Comparison of ENCODE assay signal across 19 cellular contexts in the genomic region with DNA sequence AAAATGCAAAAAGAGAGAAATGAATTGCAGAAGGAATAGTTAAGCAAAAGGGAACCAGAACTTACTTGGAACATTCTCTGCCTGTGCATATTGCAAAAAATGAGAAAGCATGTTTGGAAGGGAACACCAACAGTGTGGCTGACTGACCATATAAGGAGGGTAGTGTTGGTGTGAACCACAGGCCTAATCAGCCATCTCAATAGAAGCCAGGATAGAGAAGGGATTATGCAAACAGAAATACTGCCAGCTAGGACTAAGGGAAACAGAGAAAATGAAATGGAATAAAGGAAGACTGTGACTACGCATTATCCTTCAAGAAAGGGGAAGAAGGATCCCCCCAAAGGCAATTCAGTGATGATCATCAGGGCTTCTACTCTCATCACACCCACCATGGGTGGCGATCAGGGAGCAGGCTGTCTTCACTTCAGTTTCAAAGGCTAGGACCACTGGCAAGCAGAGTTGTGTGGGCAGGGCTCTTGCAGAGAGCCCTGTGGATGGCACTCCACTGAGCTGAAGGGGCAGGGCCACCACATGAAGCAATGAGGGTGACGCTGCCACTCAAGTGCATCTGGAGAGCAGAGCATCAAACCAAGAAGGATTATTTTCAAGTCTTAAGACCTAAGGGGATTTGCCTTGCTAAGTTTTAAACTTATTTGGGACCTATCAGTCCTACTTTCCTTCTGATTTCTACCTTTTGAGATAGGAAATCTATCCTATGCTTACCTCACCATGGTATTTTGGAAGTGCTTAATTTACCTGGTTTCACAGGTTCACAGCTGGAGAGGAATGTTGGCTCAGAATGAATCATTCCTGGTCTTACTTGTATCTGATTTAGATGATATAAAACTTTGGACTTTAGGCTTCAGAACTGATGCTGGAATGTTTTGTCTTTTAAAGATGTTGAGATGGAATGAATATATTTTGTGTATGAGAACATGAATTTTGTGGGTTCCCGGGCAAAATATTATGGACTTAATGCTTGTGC.
A peak's percentile ranks its signal among the peaks of the same experiment; 100 is the strongest.
DNase-seq lines count a peak whose midpoint lies in the region; ATAC-seq, FAIRE-seq and TF ChIP-seq lines count a peak whose summit lies in the region.
"Had no signal": no experiment of that assay in that cellular context is flagged by ENCODE, and none has a peak within 500 bp of the region (broad histone marks: within the 10 kb centered on the region; RNA-seq: fewer than 3 reads in every experiment).

No MANE protein-coding gene starts in this region.

- H3K27ac ChIP-seq in left ventricle myocardium inferior (replicated peaks) (peak overlapping the region; percentile 47), stomach (peak overlapping the region in 4 of 5 donors; percentile 39 to 56 (median 53)), RWPE1 (no peak overlapping the region)
- H3K27ac ChIP-seq: body of pancreas, uterus had no signal

- TF ChIP-seq POLR2A in stomach (IDR thresholded peaks at IDR 0.05) = no peak

- TF ChIP-seq EP300 in stomach (IDR thresholded peaks at IDR 0.05) = no peak

- intact Hi-C loops in left ventricle myocardium inferior (cut with micrococcal nuclease) = no loop called here
- intact Hi-C loops in stomach (cut with DNase I; ENCODE audit: low total_unique reads) = no loop called here

- TF ChIP-seq CTCF in bronchial epithelial cell (IDR thresholded peaks at IDR 0.05; ENCODE audit: insufficient read depth, low read length, severe bottlenecking) (no peak), left ventricle myocardium inferior (IDR thresholded peaks at IDR 0.05; ENCODE audit: borderline replicate concordance) (no peak), stomach (IDR thresholded peaks at IDR 0.05) (no peak), RWPE1 (conservative IDR thresholded peaks at IDR 0.05; ENCODE audit: low read depth) (no peak)

- H3K36me3 ChIP-seq in HAP-1 (replicated peaks) (no peaks in the 10 kb centered on the region), bronchial epithelial cell (ENCODE audit: control insufficient read depth, insufficient read depth, low read length) (no peaks in the 10 kb centered on the region), left ventricle myocardium inferior (peaks cover 13% of the 10 kb centered on the region), stomach (peaks cover 0 to 5% (median 0%) of the 10 kb centered on the region in 4 donors)
- H3K36me3 ChIP-seq: BE2C, uterus had no signal

- ATAC-seq in GM19035 (IDR thresholded peaks at IDR 0.05; ENCODE audit: unreplicated experiment) = no peak
- ATAC-seq: body of pancreas had no signal

- no peaks in the 10 kb centered on the region for H3K27me3 ChIP-seq in HAP-1 (ENCODE audit: low read depth)
- H3K27me3 ChIP-seq in bronchial epithelial cell (ENCODE audit: control insufficient read depth, insufficient read depth, low read length) = no peaks in the 10 kb centered on the region
- no peaks in the 10 kb centered on the region for H3K27me3 ChIP-seq in left ventricle myocardium inferior (ENCODE audit: low read depth)
- no peaks in the 10 kb centered on the region for H3K27me3 ChIP-seq in stomach
- H3K27me3 ChIP-seq: BE2C, body of pancreas, uterus had no signal

- H3K9me3 ChIP-seq in HAP-1 (no peaks in the 10 kb centered on the region), left ventricle myocardium inferior (replicated peaks) (no peaks in the 10 kb centered on the region), stomach (no peaks in the 10 kb centered on the region)
- H3K9me3 ChIP-seq: BE2C, body of pancreas, uterus had no signal

- DNase-seq in HAP-1 (ENCODE audit: low spot score in 2 of 2) (peak; percentile 40 to 73), bronchial epithelial cell (ENCODE audit: low read depth) (peak; percentile 39), left ventricle myocardium inferior (no peak), stomach (no peak), RWPE1 (ENCODE audit: low spot score) (no peak), NCI-H146 (lab: John Stamatoyannopoulos, UW) (no peak)
- DNase-seq in stimulated activated CD4-positive, alpha-beta T cell treated with anti-CD3 and anti-CD28 coated beads, Interleukin-4, amount 100 ng/mL, for 4 hours = no peak
- DNase-seq: activated CD4-positive, alpha-beta T cell treated with anti-CD3 and anti-CD28 coated beads, Interleukin-2, amount 50 U/mL, for 4 hours; activated effector memory CD4-positive, alpha-beta T cell treated with Interleukin-2 at 50 U/mL for 16 hours; BE2C; hypothalamus; NCI-H187; NCI-H748 treated with DMSO at 0.1 percent for 48 hours; occipital lobe; T1000; uterus had no signal

- FAIRE-seq in bronchial epithelial cell (lab: Jason Lieb, UNC) = no peak
- FAIRE-seq: GM12892 had no signal

- H3K4me1 ChIP-seq in HAP-1 (peaks cover 40% of the 10 kb centered on the region), left ventricle myocardium inferior (peaks cover 27% of the 10 kb centered on the region), stomach (peaks cover 0 to 34% (median 22%) of the 10 kb centered on the region in 4 donors)
- H3K4me1 ChIP-seq: BE2C, uterus had no signal

- H3K4me3 ChIP-seq in HAP-1 (no peak overlapping the region), bronchial epithelial cell (ENCODE audit: low read depth, low read length) (no peak overlapping the region), left ventricle myocardium inferior (no peak overlapping the region), stomach (no peak overlapping the region)
- H3K4me3 ChIP-seq: body of pancreas, uterus had no signal

- WGBS in stomach, 5 donors = 77 to 93% (median 80%) methylated on average over 4 of the region's 4 CpGs

- CTCF ChIA-PET in RWPE1 (lab: Yijun Ruan, JAX) = interaction anchor here (0.6 kb wide), 1 partner anchor 150 kb away, joined by 7 read pairs; no protein-coding TSS in a partner anchor

- in situ Hi-C loops in HAP-1 (cut with MboI; ENCODE audit: low sequenced_read_pairs) = no loop called here

- POLR2A ChIA-PET in RWPE1 (lab: Yijun Ruan, JAX; ENCODE audit: low non-redundant PET) = no interaction called here

Comparison
In these comparisons a context has a peak if more than half of its experiments do, and no peak if none do; other contexts are left out.
1. DNase-seq: peak in HAP-1 (2 of 2) and bronchial epithelial cell (single experiment); none in left ventricle myocardium inferior (single experiment), stomach (single experiment), stimulated activated CD4-positive, alpha-beta T cell treated with anti-CD3 and anti-CD28 coated beads, Interleukin-4, amount 100 ng/mL, for 4 hours (0 of 2), RWPE1 (single experiment) and NCI-H146 (single experiment).